10 cellular contexts compared by ENCODE assay signal in the genomic region with DNA sequence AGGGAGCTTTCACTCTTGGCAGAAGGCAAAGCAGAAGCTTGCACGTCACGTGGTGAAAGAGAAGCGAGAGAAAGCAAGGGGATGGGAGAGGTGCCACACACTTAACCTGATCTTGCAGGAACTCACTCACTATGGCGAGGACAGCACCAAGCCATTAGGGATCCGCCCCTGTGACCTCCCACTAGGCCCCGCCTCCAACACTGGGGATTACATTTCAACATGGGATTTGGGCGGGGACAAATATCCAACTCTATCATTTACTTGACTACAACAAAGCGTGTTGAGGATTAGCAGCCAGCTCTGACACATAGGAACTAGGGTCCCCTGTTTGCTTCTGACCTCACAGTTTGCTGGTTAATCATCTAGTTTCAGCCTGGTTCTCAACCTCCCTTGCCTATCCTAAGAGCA. TPM values are rescaled to one million over a fixed set of nuclear protein-coding genes. Genes with fewer than 3 reads are reported as not detected.
DNase-seq lines count a peak whose midpoint lies in the region; ATAC-seq and TF ChIP-seq lines count a peak whose summit lies in the region.
"Had no signal": no experiment of that assay in that cellular context is flagged by ENCODE, and none has a peak within 500 bp of the region (broad histone marks: within the 10 kb centered on the region; RNA-seq: fewer than 3 reads in every experiment).

No MANE protein-coding gene starts in this region.

- H3K4me1 ChIP-seq in esophagus muscularis mucosa: peaks cover 10 to 23% (median 18%) of the 10 kb centered on the region in 4 donors

- no peak for TF ChIP-seq POLR2A in esophagus muscularis mucosa (IDR thresholded peaks at IDR 0.05; ENCODE audit: low read depth)

- intact Hi-C loops in esophagus muscularis mucosa (cut with DNase I): no loop called here

- no peaks in the 10 kb centered on the region for H3F3A ChIP-seq in SU-DHL-6 (ENCODE audit: insufficient read depth)

- peak overlapping the region; percentile 28 for H3K4me2 ChIP-seq in SU-DHL-6 (ENCODE audit: low read depth, low read length, poor library complexity, severe bottlenecking)

- no peaks in the 10 kb centered on the region for H3K36me3 ChIP-seq in SU-DHL-6 (ENCODE audit: low read length)
- no peaks in the 10 kb centered on the region for H3K36me3 ChIP-seq in esophagus muscularis mucosa

- H3K9me2 ChIP-seq in SU-DHL-6 (replicated peaks; ENCODE audit: insufficient read depth, low read length): no peaks in the 10 kb centered on the region

- ATAC-seq in left lobe of liver (no peak), GM19328 (IDR thresholded peaks at IDR 0.05; ENCODE audit: unreplicated experiment) (no peak)
- no peak for ATAC-seq in stimulated activated naive B cell treated with anti-CD40 and anti-IgM and Interleukin-4, amounts not matched to agents 10 μg/mL and 1 μg/mL and 100 μg/mL, for 72 hours (replicated peaks)
- ATAC-seq: SK-N-SH treated with all-trans-retinoic acid at 6 μM for 48 hours had no signal

- H3K79me2 ChIP-seq in SU-DHL-6 (ENCODE audit: insufficient read depth, low read length): no peaks in the 10 kb centered on the region

- no peaks in the 10 kb centered on the region for H3K27me3 ChIP-seq in SU-DHL-6 (ENCODE audit: low read length)
- no peaks in the 10 kb centered on the region for H3K27me3 ChIP-seq in esophagus muscularis mucosa

- H3K9ac ChIP-seq in SU-DHL-6 (ENCODE audit: low read length): no peak overlapping the region

- H3K9me3 Mint-ChIP-seq in stimulated activated naive B cell treated with anti-CD40 and anti-IgM and Interleukin-4, amounts not matched to agents 10 μg/mL and 1 μg/mL and 100 μg/mL, for 72 hours: peaks cover 5 to 7% of the 10 kb centered on the region in 2 donors

- no peak for TF ChIP-seq CTCF in SU-DHL-6 (IDR thresholded peaks at IDR 0.05; ENCODE audit: insufficient read depth, low read length, poor library complexity, severe bottlenecking)
- no peak for TF ChIP-seq CTCF in esophagus muscularis mucosa (IDR thresholded peaks at IDR 0.05)

- DNase-seq in activated T-cell treated with anti-CD3 and anti-CD28 coated beads for 48 hours (ENCODE audit: low read depth) (peak; percentile 63), left lobe of liver (ENCODE audit: low spot score) (peak; percentile 11), NCI-H2029 (lab: John Stamatoyannopoulos, UW) (no peak), esophagus muscularis mucosa (ENCODE audit: extremely low spot score) (no peak)
- DNase-seq in stimulated activated naive B cell treated with anti-CD40 and anti-IgM and Interleukin-4, amounts not matched to agents 10 μg/mL and 1 μg/mL and 100 μg/mL, for 72 hours: no peak
- DNase-seq: anterior cingulate cortex, NCI-H446 treated with DMSO at 0.1 percent for 48 hours had no signal

- 98% methylated on average over 8 of the region's 8 CpGs for WGBS in esophagus muscularis mucosa

- no peaks in the 10 kb centered on the region for H4K20me1 ChIP-seq in SU-DHL-6 (ENCODE audit: low read depth, low read length)

- no peak overlapping the region for H2AFZ ChIP-seq in SU-DHL-6 (ENCODE audit: low read depth, low read length, severe bottlenecking)

- peaks cover 8 to 11% of the 10 kb centered on the region in 2 donors for H3K36me3 Mint-ChIP-seq in stimulated activated naive B cell treated with anti-CD40 and anti-IgM and Interleukin-4, amounts not matched to agents 10 μg/mL and 1 μg/mL and 100 μg/mL, for 72 hours

- peak overlapping the region in 1 of 2 donors; percentile 54 for H3K4me3 Mint-ChIP-seq in stimulated activated naive B cell treated with anti-CD40 and anti-IgM and Interleukin-4, amounts not matched to agents 10 μg/mL and 1 μg/mL and 100 μg/mL, for 72 hours

- H3K4me3 ChIP-seq in SU-DHL-6 (ENCODE audit: insufficient read depth, low read length, poor library complexity, severe bottlenecking) (no peak overlapping the region), esophagus muscularis mucosa (no peak overlapping the region)

- H3K4me1 Mint-ChIP-seq in stimulated activated naive B cell treated with anti-CD40 and anti-IgM and Interleukin-4, amounts not matched to agents 10 μg/mL and 1 μg/mL and 100 μg/mL, for 72 hours: peaks cover 49 to 85% of the 10 kb centered on the region in 2 donors

- peak overlapping the region; percentile 96 for H3K27ac Mint-ChIP-seq in stimulated activated naive B cell treated with anti-CD40 and anti-IgM and Interleukin-4, amounts not matched to agents 10 μg/mL and 1 μg/mL and 100 μg/mL, for 72 hours

- H3K27ac ChIP-seq in SU-DHL-6 (ENCODE audit: low read depth, low read length) (no peak overlapping the region), esophagus muscularis mucosa (replicated peaks in 1 of 4) (no peak overlapping the region)

- no peak for TF ChIP-seq EP300 in esophagus muscularis mucosa (IDR thresholded peaks at IDR 0.05)

- H3K9me3 ChIP-seq in SU-DHL-6 (ENCODE audit: insufficient read depth, low read length) (no peaks in the 10 kb centered on the region), esophagus muscularis mucosa (peaks cover 0 to 4% (median 0%) of the 10 kb centered on the region in 4 donors)

- no peaks in the 10 kb centered on the region for H3K27me3 Mint-ChIP-seq in stimulated activated naive B cell treated with anti-CD40 and anti-IgM and Interleukin-4, amounts not matched to agents 10 μg/mL and 1 μg/mL and 100 μg/mL, for 72 hours

RNA-seq across cellular contexts. Expression of a gene that starts 35.8 kb away (rescaled TPM):
- 7.6 TPM for total RNA-seq in left lobe of liver
- 1,000 to 10,000 TPM in 1 of 4 donors, 100 to 1,000 TPM in 3; 120 to 1,007 (median 283) TPM for total RNA-seq in esophagus muscularis mucosa

Comparison
In these comparisons a context has a peak if more than half of its experiments do, and no peak if none do; other contexts are left out.
1. DNase-seq: peak in activated T-cell treated with anti-CD3 and anti-CD28 coated beads for 48 hours (single experiment) and left lobe of liver (single experiment); none in stimulated activated naive B cell treated with anti-CD40 and anti-IgM and Interleukin-4, amounts not matched to agents 10 μg/mL and 1 μg/mL and 100 μg/mL, for 72 hours (single experiment), NCI-H2029 (single experiment) and esophagus muscularis mucosa (single experiment).
2. RNA of a gene that starts 35.8 kb away (total RNA-seq): 120 to 1,007 TPM in esophagus muscularis mucosa; 7.6 TPM in left lobe of liver (single experiment); every median in the first group is over 10 times any median in the second.